23 cellular contexts compared by ENCODE assay signal in the genomic region with DNA sequence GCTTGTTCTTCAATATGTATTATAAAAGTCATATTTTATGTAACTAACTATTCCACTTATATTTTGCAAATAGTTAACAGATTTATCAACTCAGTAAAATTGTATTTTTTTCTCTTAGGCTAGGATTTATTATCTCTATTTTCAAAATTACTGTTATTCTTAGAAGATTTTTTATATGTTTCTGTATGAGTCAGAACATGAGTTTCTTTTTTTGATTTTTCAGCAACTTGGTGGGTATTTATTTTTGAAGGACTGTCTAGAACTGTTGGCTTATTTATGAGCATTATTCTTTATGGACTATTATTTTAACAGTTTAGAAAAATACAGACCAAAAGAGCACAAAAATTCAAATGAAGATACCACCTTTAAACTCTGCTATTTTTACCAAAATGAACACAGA. TPM values are rescaled to one million over a fixed set of nuclear protein-coding genes. Genes with fewer than 3 reads are reported as not detected.
DNase-seq lines count a peak whose midpoint lies in the region; ATAC-seq, FAIRE-seq and TF ChIP-seq lines count a peak whose summit lies in the region.
"Had no signal": no experiment of that assay in that cellular context is flagged by ENCODE, and none has a peak within 500 bp of the region (broad histone marks: within the 10 kb centered on the region; RNA-seq: fewer than 3 reads in every experiment).

No MANE protein-coding gene starts in this region.

- H3K4me2 ChIP-seq in Loucy (ENCODE audit: low read depth, low read length, poor library complexity, severe bottlenecking): peak overlapping the region; percentile 43
- H3K4me2 ChIP-seq: PC-9 had no signal

- FAIRE-seq in colon (lab: Jason Lieb, UNC): peak; percentile 66
- FAIRE-seq: GM12892, GM19239, H54 had no signal

- peaks cover 41% of the 10 kb centered on the region for H3K4me1 Mint-ChIP-seq in activated T-cell treated with anti-CD3 and anti-CD28 coated beads, Interleukin-2, amount 50 U/mL, for 24 hours (ENCODE audit: low read depth)
- H3K4me1 Mint-ChIP-seq in osteocyte (ENCODE audit: unreplicated experiment) (peaks cover 12% of the 10 kb centered on the region), type B pancreatic cell (ENCODE audit: unreplicated experiment) (peaks cover 9% of the 10 kb centered on the region)

- no peak for ATAC-seq in GM18861 (IDR thresholded peaks at IDR 0.05; ENCODE audit: unreplicated experiment)
- ATAC-seq: SK-N-SH treated with all-trans-retinoic acid at 6 μM for 48 hours had no signal

- no peak for DNase-seq in activated T-cell treated with anti-CD3 and anti-CD28 coated beads, Interleukin-2, amount 50 U/mL, for 24 hours
- no peak for DNase-seq in activated T-cell treated with anti-CD3 and anti-CD28 coated beads, Interleukin-2, amount 50 U/mL, for 1 hour
- DNase-seq in osteocyte (ENCODE audit: extremely low spot score, unreplicated experiment) (no peak), NCI-H774 (lab: John Stamatoyannopoulos, UW) (no peak), type B pancreatic cell (ENCODE audit: extremely low spot score, unreplicated experiment) (no peak)
- DNase-seq: 8988T, DMS79, Karpas-422, NCI-H1694 treated with DMSO at 0.1 percent for 48 hours, NCI-H2081 treated with DMSO at 0.1 percent for 48 hours, NCI-H446 treated with DMSO at 0.1 percent for 48 hours, NCI-H526 treated with DMSO at 0.1 percent for 48 hours, SIG-M5 had no signal

- peak overlapping the region; percentile 37 for H3K27ac Mint-ChIP-seq in activated T-cell treated with anti-CD3 and anti-CD28 coated beads, Interleukin-2, amount 50 U/mL, for 24 hours
- H3K27ac Mint-ChIP-seq in osteocyte (ENCODE audit: unreplicated experiment): peak overlapping the region; percentile 18
- no peak overlapping the region for H3K27ac Mint-ChIP-seq in type B pancreatic cell
- H3K27ac Mint-ChIP-seq: B cell had no signal

- H3K9me3 Mint-ChIP-seq in activated T-cell treated with anti-CD3 and anti-CD28 coated beads, Interleukin-2, amount 50 U/mL, for 24 hours: no peaks in the 10 kb centered on the region
- H3K9me3 Mint-ChIP-seq in osteocyte (ENCODE audit: unreplicated experiment) (no peaks in the 10 kb centered on the region), type B pancreatic cell (no peaks in the 10 kb centered on the region)

- H3K9me3 ChIP-seq in Loucy (ENCODE audit: insufficient read depth, low read depth, low read length): no peaks in the 10 kb centered on the region

- H3K9ac ChIP-seq in Loucy (ENCODE audit: low read depth, low read length, poor library complexity, severe bottlenecking): no peak overlapping the region

- H3K4me3 Mint-ChIP-seq in activated T-cell treated with anti-CD3 and anti-CD28 coated beads, Interleukin-2, amount 50 U/mL, for 24 hours: no peak overlapping the region
- H3K4me3 Mint-ChIP-seq in osteocyte (ENCODE audit: unreplicated experiment) (no peak overlapping the region), type B pancreatic cell (no peak overlapping the region)
- H3K4me3 Mint-ChIP-seq: B cell had no signal

- H2AFZ ChIP-seq in Loucy (ENCODE audit: low read length): no peak overlapping the region
- H2AFZ ChIP-seq: PC-9 had no signal

- H3K4me1 ChIP-seq in Loucy (ENCODE audit: insufficient read depth, low read length, poor library complexity, severe bottlenecking): peaks cover 15% of the 10 kb centered on the region

- peaks cover 76% of the 10 kb centered on the region for H3K36me3 Mint-ChIP-seq in activated T-cell treated with anti-CD3 and anti-CD28 coated beads, Interleukin-2, amount 50 U/mL, for 24 hours (ENCODE audit: low read depth)
- H3K36me3 Mint-ChIP-seq in osteocyte (ENCODE audit: unreplicated experiment) (peaks cover 16% of the 10 kb centered on the region), type B pancreatic cell (peaks cover 14% of the 10 kb centered on the region)

- no peaks in the 10 kb centered on the region for H3K27me3 Mint-ChIP-seq in activated T-cell treated with anti-CD3 and anti-CD28 coated beads, Interleukin-2, amount 50 U/mL, for 24 hours
- H3K27me3 Mint-ChIP-seq in osteocyte (ENCODE audit: unreplicated experiment): no peaks in the 10 kb centered on the region
- no peaks in the 10 kb centered on the region for H3K27me3 Mint-ChIP-seq in type B pancreatic cell
- H3K27me3 Mint-ChIP-seq: B cell had no signal

- H3K4me3 ChIP-seq in Loucy (ENCODE audit: low read length, poor library complexity, severe bottlenecking): no peak overlapping the region
- H3K4me3 ChIP-seq: PC-9 had no signal

- no peak for TF ChIP-seq CTCF in Loucy (conservative IDR thresholded peaks at IDR 0.05; ENCODE audit: low read length)
- TF ChIP-seq CTCF in osteocyte (IDR thresholded peaks at IDR 0.05): no peak
- no peak for TF ChIP-seq CTCF in type B pancreatic cell (conservative IDR thresholded peaks at IDR 0.05)

- peaks cover 14% of the 10 kb centered on the region for H4K20me1 ChIP-seq in Loucy (ENCODE audit: insufficient read depth, low read length, poor library complexity, severe bottlenecking)

- H3F3A ChIP-seq in Loucy (ENCODE audit: low read depth): no peaks in the 10 kb centered on the region

- no peaks in the 10 kb centered on the region for H3K27me3 ChIP-seq in Loucy (ENCODE audit: insufficient read depth, low read length, poor library complexity, severe bottlenecking)

- H3K9me2 ChIP-seq in Loucy (replicated peaks; ENCODE audit: low read depth, low read length): no peaks in the 10 kb centered on the region

- peaks cover 35% of the 10 kb centered on the region for H3K79me2 ChIP-seq in Loucy (ENCODE audit: insufficient read depth, low read length)

- H3K36me3 ChIP-seq in Loucy (ENCODE audit: insufficient read depth, low read length): peaks cover 15% of the 10 kb centered on the region

RNA-seq across cellular contexts. Expression of a gene that starts 6.8 kb away (rescaled TPM):
- total RNA-seq in osteocyte (36.4 and 41.2 TPM in 2 replicates), type B pancreatic cell (ENCODE audit: low replicate concordance) (42.1 and 49.3 TPM in 2 replicates)

RNA-seq across cellular contexts. Expression of a gene that starts 7.1 kb away (rescaled TPM):
- total RNA-seq in osteocyte: 47.7 and 49.9 TPM in 2 replicates
- 42.1 and 59.8 TPM in 2 replicates for total RNA-seq in type B pancreatic cell (ENCODE audit: low replicate concordance)

RNA-seq across cellular contexts. Expression of a gene that starts 45.5 kb away (rescaled TPM):
- total RNA-seq in osteocyte (not detected in 2 replicates), type B pancreatic cell (ENCODE audit: low replicate concordance) (not detected in 2 replicates)
- total RNA-seq: B cell, MCF 10A, PC-9 had no signal
